Comparison of ENCODE assay signal across 20 cellular contexts in the genomic region with DNA sequence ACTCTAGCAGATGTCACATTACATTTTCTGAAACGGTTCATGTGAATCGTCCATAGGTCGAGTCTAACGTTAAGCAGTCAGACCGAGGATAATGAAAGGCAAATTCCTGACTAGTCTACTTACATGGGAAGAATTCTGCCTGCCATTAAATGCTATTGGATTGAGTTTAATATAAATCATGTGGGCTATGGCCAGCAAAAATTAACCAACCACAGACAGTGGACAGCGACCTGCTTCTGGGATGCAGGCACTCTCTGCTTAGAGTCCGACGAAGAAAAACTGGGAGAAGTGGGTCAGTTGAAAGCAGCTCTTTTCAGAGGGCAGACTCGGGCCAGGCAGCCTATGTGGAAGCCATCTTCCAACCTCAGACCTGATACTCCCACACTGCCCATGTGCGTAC. TPM values are rescaled to one million over a fixed set of nuclear protein-coding genes. Genes with fewer than 3 reads are reported as not detected.
DNase-seq lines count a peak whose midpoint lies in the region; ATAC-seq, FAIRE-seq and TF ChIP-seq lines count a peak whose summit lies in the region.
"Had no signal": no experiment of that assay in that cellular context is flagged by ENCODE, and none has a peak within 500 bp of the region (broad histone marks: within the 10 kb centered on the region; RNA-seq: fewer than 3 reads in every experiment).

No MANE protein-coding gene starts in this region.

- no peak for TF ChIP-seq CTCF in K562 (IDR thresholded peaks at IDR 0.05 in 2 of 3, conservative IDR thresholded peaks at IDR 0.05 in 1 of 3; ENCODE audit: insufficient read depth in 2 of 3, low read depth in 1 of 3, low read length in 3 of 3)

- no peaks in the 10 kb centered on the region for H3K27me3 Mint-ChIP-seq in activated T-cell treated with anti-CD3 and anti-CD28 coated beads, Interleukin-2, amount 50 U/mL, for 72 hours (ENCODE audit: low read depth)
- no peaks in the 10 kb centered on the region for H3K27me3 Mint-ChIP-seq in CD8-positive, alpha-beta memory T cell
- no peaks in the 10 kb centered on the region for H3K27me3 Mint-ChIP-seq in naive thymus-derived CD8-positive, alpha-beta T cell

- peaks cover 93% of the 10 kb centered on the region for H3K4me1 ChIP-seq in CD8-positive, alpha-beta memory T cell (ENCODE audit: insufficient read depth, low read length)
- H3K4me1 ChIP-seq in K562 (replicated peaks in 1 of 2; ENCODE audit: control insufficient read depth in 2 of 2, insufficient read depth in 2 of 2, low read length in 2 of 2), result peaks cover 8 to 88% of the 10 kb centered on the region in 2 experiments
- H3K4me1 ChIP-seq: BLaER1, SJCRH30 had no signal

- no peaks in the 10 kb centered on the region for H3K9me3 ChIP-seq in CD8-positive, alpha-beta memory T cell (ENCODE audit: low read length)
- H3K9me3 ChIP-seq in K562 (replicated peaks; ENCODE audit: control insufficient read depth, insufficient read depth, low read depth, low read length), result no peaks in the 10 kb centered on the region; the same call in 1 of the 2 replicates
- H3K9me3 ChIP-seq: Caco-2, SJCRH30 had no signal

- in situ Hi-C loops in K562 (cut with MboI), result no loop called here

- peaks cover 100% of the 10 kb centered on the region for H3K79me2 ChIP-seq in K562 (ENCODE audit: control insufficient read depth, insufficient read depth, low read length)

- no peak for ATAC-seq in activated T-cell treated with anti-CD3 and anti-CD28 coated beads, Interleukin-2, amount 50 U/mL, for 72 hours (replicated peaks in 1 of 2)
- ATAC-seq in K562, result peak; percentile 16; the same call in 2 of the 3 replicates
- ATAC-seq in naive thymus-derived CD8-positive, alpha-beta T cell, result no peak
- ATAC-seq: HCT116 had no signal

- POLR2A ChIA-PET in CD8-positive, alpha-beta memory T cell (lab: Charles Lee), result no interaction called here
- POLR2A ChIA-PET in K562 (lab: Yijun Ruan, JAX), result interaction anchor here (0.6 to 3.8 kb wide), 11 partner anchors 8 to 470 kb away, joined by 3 to 17 read pairs (median 4); no protein-coding TSS in a partner anchor
- POLR2A ChIA-PET in naive thymus-derived CD8-positive, alpha-beta T cell (lab: Charles Lee), result interaction anchor here (0.6 to 1.3 kb wide), 3 partner anchors 16 to 43 kb away, joined by 3 to 4 read pairs (median 3); no protein-coding TSS in a partner anchor

- TF ChIP-seq POLR2A in K562 (conservative IDR thresholded peaks at IDR 0.05), result no peak

- peak overlapping the region; percentile 27 to 57; a peak in 3 of 4 replicates for H3K9ac ChIP-seq in K562 (ENCODE audit: insufficient read depth in 1 of 2, low read depth in 2 of 2, low read length in 2 of 2)
- H3K9ac ChIP-seq: BLaER1 had no signal

- TF ChIP-seq EP300 in K562 (IDR thresholded peaks at IDR 0.05; ENCODE audit: low read length), result no peak

- no peak for TF ChIP-seq RAD21 in K562 (CRISPR knock-in tag; conservative IDR thresholded peaks at IDR 0.05 in 1 of 2, IDR thresholded peaks at IDR 0.05 in 1 of 2)

- DNase-seq in activated T-cell treated with anti-CD3 and anti-CD28 coated beads, Interleukin-2, amount 50 U/mL, for 72 hours, result no peak
- DNase-seq in activated T-cell treated with anti-CD3 and anti-CD28 coated beads for 4 hours (no peak), K562 (ENCODE audit: extremely low read depth in 1 of 4, low spot score in 3 of 4) (no peak), H7 (no peak), RPMI8226 (no peak)
- no peak for DNase-seq in CD8-positive, alpha-beta memory T cell
- DNase-seq in naive thymus-derived CD8-positive, alpha-beta T cell, result no peak
- no peak for DNase-seq in activated CD4-positive, alpha-beta T cell treated with anti-CD3 and anti-CD28 coated beads, Interleukin-2, amount 50 U/mL, for 4 hours
- DNase-seq: Caco-2, DMS153, NCI-H1105 treated with DMSO at 0.1 percent for 48 hours, NCI-H1694 treated with DMSO at 0.1 percent for 48 hours, NCI-H2107, NCI-H226, NCI-H524 treated with DMSO at 0.1 percent for 48 hours, SJCRH30 had no signal

- H3K4me3 ChIP-seq in CD8-positive, alpha-beta memory T cell (ENCODE audit: low read length), result no peak overlapping the region
- H3K4me3 ChIP-seq in K562 (no peak overlapping the region), H7 (ENCODE audit: insufficient read depth, low read depth, low read length) (no peak overlapping the region)
- H3K4me3 ChIP-seq: BLaER1, SJCRH30 had no signal

- CTCF ChIA-PET in CD8-positive, alpha-beta memory T cell (lab: Charles Lee), result no interaction called here
- CTCF ChIA-PET in K562 (lab: Yijun Ruan, JAX; ENCODE audit: low intra/inter-chr PET ratio), result no interaction called here

- H3K9me1 ChIP-seq in K562 (ENCODE audit: control insufficient read depth, insufficient read depth, low read length), result no peaks in the 10 kb centered on the region

- no peak for FAIRE-seq in K562 (lab: Jason Lieb, UNC)
- FAIRE-seq: A204.1 had no signal

- intact Hi-C loops in K562 (cut with micrococcal nuclease), result no loop called here

- no peaks in the 10 kb centered on the region for H3K36me3 ChIP-seq in CD8-positive, alpha-beta memory T cell (ENCODE audit: insufficient read depth, low read length)
- H3K36me3 ChIP-seq in K562 (ENCODE audit: control insufficient read depth, insufficient read depth, low read length), result peaks cover 7% of the 10 kb centered on the region
- no peaks in the 10 kb centered on the region for H3K36me3 ChIP-seq in H7 (replicated peaks; ENCODE audit: control insufficient read depth, insufficient read depth, low read length)
- H3K36me3 ChIP-seq: SJCRH30 had no signal

- peak overlapping the region; percentile 56 for H3K4me2 ChIP-seq in K562 (ENCODE audit: insufficient read depth, low read length)
- H3K4me2 ChIP-seq: BLaER1 had no signal

- WGBS in K562 (ENCODE audit: insufficient coverage, low coverage, missing lambda C conversion rate), result 40% methylated on average over 10 of the region's 10 CpGs

- no peaks in the 10 kb centered on the region for H3K27me3 ChIP-seq in CD8-positive, alpha-beta memory T cell (ENCODE audit: insufficient read depth, low read length, poor library complexity, severe bottlenecking)
- H3K27me3 ChIP-seq in K562 (ENCODE audit: control insufficient read depth in 2 of 2, insufficient read depth in 2 of 2, low read length in 2 of 2), result no peaks in the 10 kb centered on the region
- no peaks in the 10 kb centered on the region for H3K27me3 ChIP-seq in H7 (ENCODE audit: control insufficient read depth, insufficient read depth, low read length)
- H3K27me3 ChIP-seq: BLaER1, SJCRH30 had no signal

- no TSS peak for BruUV-seq in K562 (replicated peaks; lab: Mats Ljungman, UMichigan)

- peaks cover 87% of the 10 kb centered on the region for H3K4me1 Mint-ChIP-seq in activated T-cell treated with anti-CD3 and anti-CD28 coated beads, Interleukin-2, amount 50 U/mL, for 72 hours (ENCODE audit: low read depth)
- peaks cover 91 to 98% (median 98%) of the 10 kb centered on the region in 3 donors for H3K4me1 Mint-ChIP-seq in CD8-positive, alpha-beta memory T cell
- peaks cover 43 to 95% (median 86%) of the 10 kb centered on the region in 4 donors for H3K4me1 Mint-ChIP-seq in naive thymus-derived CD8-positive, alpha-beta T cell

- no peak overlapping the region for H2AFZ ChIP-seq in K562 (ENCODE audit: low read depth, low read length)

- H3K9me3 Mint-ChIP-seq in activated T-cell treated with anti-CD3 and anti-CD28 coated beads, Interleukin-2, amount 50 U/mL, for 72 hours, result no peaks in the 10 kb centered on the region
- H3K9me3 Mint-ChIP-seq in CD8-positive, alpha-beta memory T cell, result no peaks in the 10 kb centered on the region
- H3K9me3 Mint-ChIP-seq in naive thymus-derived CD8-positive, alpha-beta T cell, result peaks cover 0 to 3% (median 0%) of the 10 kb centered on the region in 9 donors

- H3K27ac Mint-ChIP-seq in activated T-cell treated with anti-CD3 and anti-CD28 coated beads, Interleukin-2, amount 50 U/mL, for 72 hours, result peak overlapping the region; percentile 75
- peak overlapping the region; percentile 15 to 93 (median 50) for H3K27ac Mint-ChIP-seq in CD8-positive, alpha-beta memory T cell
- peak overlapping the region in 7 of 10 donors; percentile 23 to 92 (median 84) for H3K27ac Mint-ChIP-seq in naive thymus-derived CD8-positive, alpha-beta T cell

- H4K20me1 ChIP-seq in K562 (replicated peaks; ENCODE audit: control insufficient read depth, insufficient read depth, low read length), result no peaks in the 10 kb centered on the region; the same call in 1 of the 2 replicates

- H3K27ac ChIP-seq in CD8-positive, alpha-beta memory T cell (ENCODE audit: low read depth, low read length), result no peak overlapping the region
- H3K27ac ChIP-seq in K562 (ENCODE audit: extremely low read depth, low read depth, low read length), result peak overlapping the region; percentile 14
- H3K27ac ChIP-seq: BLaER1, HL-60, SJCRH30 had no signal

- peaks cover 2 to 8% of the 10 kb centered on the region in 2 donors for H3K36me3 Mint-ChIP-seq in activated T-cell treated with anti-CD3 and anti-CD28 coated beads, Interleukin-2, amount 50 U/mL, for 72 hours (ENCODE audit: insufficient read depth in 2 of 2)
- H3K36me3 Mint-ChIP-seq in CD8-positive, alpha-beta memory T cell, result peaks cover 2 to 17% (median 4%) of the 10 kb centered on the region in 3 donors
- peaks cover 0 to 7% (median 5%) of the 10 kb centered on the region in 3 donors for H3K36me3 Mint-ChIP-seq in naive thymus-derived CD8-positive, alpha-beta T cell

- H3K4me3 Mint-ChIP-seq in activated T-cell treated with anti-CD3 and anti-CD28 coated beads, Interleukin-2, amount 50 U/mL, for 72 hours, result no peak overlapping the region
- H3K4me3 Mint-ChIP-seq in CD8-positive, alpha-beta memory T cell, result peak overlapping the region in 2 of 7 donors; percentile 11 to 26
- no peak overlapping the region for H3K4me3 Mint-ChIP-seq in naive thymus-derived CD8-positive, alpha-beta T cell

RNA-seq across cellular contexts. Expression of a gene that starts 16.6 kb away (rescaled TPM):
- total RNA-seq in activated T-cell treated with anti-CD3 and anti-CD28 coated beads, Interleukin-2, amount 50 U/mL, for 72 hours, result 100 to 1,000 TPM; 104 to 138 TPM
- total RNA-seq in CD8-positive, alpha-beta memory T cell, result 100 to 1,000 TPM; 116 to 130 TPM
- 120 TPM for polyA plus RNA-seq in CD8-positive, alpha-beta memory T cell
- total RNA-seq in K562 (2011; cell fraction: chromatin; rRNA removed; ENCODE audit: low replicate concordance), result 31.6 and 61.2 TPM in 2 replicates
- total RNA-seq in K562 (2011; cell fraction: nucleolus; rRNA removed), result 22.7 and 26.6 TPM in 2 replicates
- 30.2 and 39.5 TPM in 2 replicates for total RNA-seq in K562 (2011; cell fraction: nucleoplasm; rRNA removed)
- total RNA-seq in K562 (2014; rRNA removed) (61.5 and 75.1 TPM in 2 replicates), K562 (2014; rRNA removed; fragmentation: Illumina TruSeq; extraction: Trizol) (73.5 and 95.8 TPM in 2 replicates), K562 (2015; rRNA removed; fragmentation: Illumina TruSeq; extraction: Trizol) (110 and 117 TPM in 2 replicates), K562 (2021) (56.4 and 71.9 TPM in 2 replicates)
- polyA plus RNA-seq in K562 (2011; rRNA removed) (29.8 and 35.6 TPM in 2 replicates), K562 (2014; fragmentation: Illumina TruSeq; extraction: Trizol) (65.2 and 69.1 TPM in 2 replicates), K562 (2014; fragmentation: Nextera tagmentation; extraction: Ambion mirVana) (10 to 100 TPM; 64.8 to 87.2 TPM), K562 (2014; rRNA removed) (47.1 and 49.5 TPM in 2 replicates)
- polyA plus RNA-seq in K562 (2011; cell fraction: cytosol; rRNA removed), result 14.8 and 25.0 TPM in 2 replicates
- polyA plus RNA-seq in K562 (2011; cell fraction: nucleus; rRNA removed), result 17.2 and 23.1 TPM in 2 replicates
- polyA plus RNA-seq in K562 (2012), result 39.4 and 42.5 TPM in 2 replicates
- polyA minus RNA-seq in K562 (2011; rRNA and poly(A)+ RNA removed), result 62.2 and 65.1 TPM in 2 replicates
- polyA minus RNA-seq in K562 (2011; cell fraction: cytosol; rRNA and poly(A)+ RNA removed), result 37.1 and 39.1 TPM in 2 replicates
- polyA minus RNA-seq in K562 (2011; cell fraction: nucleus; rRNA and poly(A)+ RNA removed), result 21.7 and 45.1 TPM in 2 replicates
- total RNA-seq in naive thymus-derived CD8-positive, alpha-beta T cell, result 100 to 1,000 TPM; 152 to 169 TPM
- 10 to 100 TPM; 54.3 to 77.5 (median 59.9) TPM for polyA plus RNA-seq in naive thymus-derived CD8-positive, alpha-beta T cell
- total RNA-seq in H7 (2014; rRNA removed; shearing (Covaris generic)), result 31.7 and 32.2 TPM in 2 replicates
